31 cellular contexts compared by ENCODE assay signal in genomic region chr18:68459968-68460367, GRCh38.
"Had no signal": no experiment of that assay in that cellular context is flagged by ENCODE, and none has a peak within 500 bp of the region (broad histone marks: within the 10 kb centered on the region; RNA-seq: fewer than 3 reads in every experiment).

No MANE protein-coding gene starts in this region.

- H3K4me3 ChIP-seq: adrenal gland, ascending aorta, body of pancreas, breast epithelium, cardiac muscle cell had no signal

- H3K9me3 ChIP-seq: adrenal gland, ascending aorta, body of pancreas, breast epithelium had no signal

- H3K27ac ChIP-seq: adrenal gland, ascending aorta, body of pancreas, brain microvascular endothelial cell, breast epithelium, cardiac muscle cell had no signal

- H3K27me3 ChIP-seq: adrenal gland, ascending aorta, body of pancreas, brain microvascular endothelial cell, breast epithelium, cardiac muscle cell had no signal

- ATAC-seq: activated naive CD4-positive, alpha-beta T cell treated with anti-CD3 and anti-CD28 coated beads, Interleukin-2, amount 50 U/mL, for 72 hours; activated naive CD8-positive, alpha-beta T cell treated with anti-CD3 and anti-CD28 coated beads, Interleukin-2, amount 50 U/mL, for 24 hours; activated T-cell treated with anti-CD3 and anti-CD28 coated beads, Interleukin-2, amount 50 U/mL, for 4 hours; activated T-cell treated with anti-CD3 and anti-CD28 coated beads, Interleukin-2, amount 50 U/mL, for 72 hours; activated T-helper 17 cell treated with anti-CD3 and anti-CD28 coated beads, Interleukin-2, amount 50 U/mL, for 72 hours; body of pancreas had no signal

- H3K36me3 ChIP-seq: adrenal gland, ascending aorta, brain microvascular endothelial cell, breast epithelium, cardiac muscle cell had no signal

- H3K4me1 ChIP-seq: adrenal gland, ascending aorta, body of pancreas, breast epithelium had no signal

- DNase-seq: activated effector memory CD4-positive, alpha-beta T cell treated with anti-CD3 and anti-CD28 coated beads, Interleukin-2, amount 50 U/mL, for 16 hours; activated effector memory CD4-positive, alpha-beta T cell treated with Interleukin-2 at 50 U/mL for 16 hours; activated gamma-delta T cell; activated gamma-delta T cell treated with Interleukin-2 at 50 U/mL for 16 hours; activated naive CD4-positive, alpha-beta T cell; activated naive CD4-positive, alpha-beta T cell treated with anti-CD3 and anti-CD28 coated beads for 36 hours; activated naive CD4-positive, alpha-beta T cell treated with anti-CD3 and anti-CD28 coated beads, Interleukin-2, amount 10 ng/mL, durations not matched to agents 7 days and 5 days; activated naive CD4-positive, alpha-beta T cell treated with anti-CD3 and anti-CD28 coated beads, Interleukin-2, amount 50 U/mL, for 16 hours; activated naive CD4-positive, alpha-beta T cell treated with Interleukin-2 at 50 U/mL for 16 hours; activated naive CD8-positive, alpha-beta T cell treated with anti-CD3 and anti-CD28 coated beads for 36 hours; activated naive CD8-positive, alpha-beta T cell treated with anti-CD3 and anti-CD28 coated beads, Interleukin-2, amount 10 ng/mL, durations not matched to agents 7 days and 5 days; activated naive CD8-positive, alpha-beta T cell treated with anti-CD3 and anti-CD28 coated beads, Interleukin-2, amount 50 U/mL, for 24 hours; activated T-cell treated with anti-CD3 and anti-CD28 coated beads, Interleukin-2, amount 50 U/mL, for 24 hours; activated T-cell treated with anti-CD3 and anti-CD28 coated beads, Interleukin-2, amount 50 U/mL, for 4 hours; activated T-cell treated with anti-CD3 and anti-CD28 coated beads, Interleukin-2, amount 50 U/mL, for 48 hours; activated T-cell treated with anti-CD3 and anti-CD28 coated beads, Interleukin-2, amount 50 U/mL, for 72 hours; adrenal gland; amniotic stem cell; amygdala; anterior cingulate cortex; aorta; body of pancreas; brain microvascular endothelial cell; caudate nucleus; central memory CD4-positive, alpha-beta T cell; cerebellar nuclear complex had no signal
